Comparison of ENCODE assay signal across 21 cellular contexts in genomic region chr1:31153423-31153822, GRCh38.
DNase-seq lines count a peak whose midpoint lies in the region; ATAC-seq and TF ChIP-seq lines count a peak whose summit lies in the region.
"Had no signal": no experiment of that assay in that cellular context is flagged by ENCODE, and none has a peak within 500 bp of the region (broad histone marks: within the 10 kb centered on the region; RNA-seq: fewer than 3 reads in every experiment).

No MANE protein-coding gene starts in this region.

- H3K4me1 ChIP-seq in IMR-90 (ENCODE audit: control insufficient read depth, insufficient read depth, low read length) (peaks cover 6% of the 10 kb centered on the region), neural progenitor cell (peaks cover 7% of the 10 kb centered on the region)
- H3K4me1 ChIP-seq: right lobe of liver had no signal

- WGBS in IMR-90 (ENCODE audit: extremely low coverage in 2 of 2, insufficient read length in 1 of 2), 2 experiments: no CpG with 5 or more reads among the region's 3 CpGs

- dilution Hi-C loops in IMR-90 (cut with HindIII; ENCODE audit: low sequenced_read_pairs, unreplicated experiment): no loop called here

- H3K27ac ChIP-seq in IMR-90 (ENCODE audit: insufficient read depth, low read length): no peak overlapping the region
- no peak overlapping the region for H3K27ac ChIP-seq in neural progenitor cell
- H3K27ac ChIP-seq: heart left ventricle, right lobe of liver had no signal

- CTCF ChIA-PET in activated CD8-positive, alpha-beta memory T cell treated with anti-CD3 and anti-CD28 coated beads, Interleukin-2, amount 10 ng/mL, durations not matched to agents 7 days and 5 days (lab: Charles Lee): interaction anchor here (0.6 to 1.6 kb wide), 3 partner anchors 9 to 29 kb away, joined by 3 to 5 read pairs (median 3); no protein-coding TSS in a partner anchor
- CTCF ChIA-PET in IMR-90 (lab: Yijun Ruan, JAX): interaction anchor here (0.6 kb wide), 1 partner anchor 73 kb away, joined by 3 read pairs; no protein-coding TSS in a partner anchor

- H3K27me3 Mint-ChIP-seq in activated CD8-positive, alpha-beta memory T cell treated with anti-CD3 and anti-CD28 coated beads, Interleukin-2, amount 10 ng/mL, durations not matched to agents 7 days and 5 days: peaks cover 6% of the 10 kb centered on the region
- no peaks in the 10 kb centered on the region for H3K27me3 Mint-ChIP-seq in neural progenitor cell (ENCODE audit: insufficient read depth, low read depth)
- H3K27me3 Mint-ChIP-seq: stimulated activated naive CD8-positive, alpha-beta T cell treated with anti-CD3 and anti-CD28 coated beads, Interleukin-15, Interleukin-2, amounts not matched to agents 100 ng/mL and 50 ng/mL, for 24 hours had no signal

- H3F3A ChIP-seq in neural progenitor cell (ENCODE audit: low read depth): peaks cover 16% of the 10 kb centered on the region

- no peak for TF ChIP-seq CTCF in IMR-90 (conservative IDR thresholded peaks at IDR 0.05; ENCODE audit: low read depth, low read length)
- no peak for TF ChIP-seq CTCF in neural progenitor cell (IDR thresholded peaks at IDR 0.05)

- H4K20me1 ChIP-seq in IMR-90 (ENCODE audit: insufficient read depth, low read length) (no peaks in the 10 kb centered on the region), neural progenitor cell (ENCODE audit: low read depth) (no peaks in the 10 kb centered on the region)

- no peak overlapping the region for H3K18ac ChIP-seq in IMR-90 (ENCODE audit: low read depth, low read length)

- H3K14ac ChIP-seq in IMR-90 (replicated peaks; ENCODE audit: low read depth, low read length): no peak overlapping the region

- no peak overlapping the region for H2BK15ac ChIP-seq in IMR-90 (ENCODE audit: low read depth, low read length)

- BruUV-seq in IMR-90 (replicated peaks; lab: Mats Ljungman, UMichigan): no TSS peak

- H3K27me3 ChIP-seq in IMR-90 (ENCODE audit: control insufficient read depth, insufficient read depth, low read length) (no peaks in the 10 kb centered on the region), neural progenitor cell (no peaks in the 10 kb centered on the region)
- H3K27me3 ChIP-seq: esophagus muscularis mucosa, heart left ventricle, right lobe of liver had no signal

- no peak overlapping the region for H2AK5ac ChIP-seq in IMR-90 (ENCODE audit: low read depth, low read length)

- POLR2A ChIA-PET in IMR-90 (lab: Charles Lee; ENCODE audit: unreplicated experiment): no interaction called here

- peaks cover 8% of the 10 kb centered on the region for H3K4me1 Mint-ChIP-seq in activated CD8-positive, alpha-beta memory T cell treated with anti-CD3 and anti-CD28 coated beads, Interleukin-2, amount 10 ng/mL, durations not matched to agents 7 days and 5 days
- H3K4me1 Mint-ChIP-seq in neural progenitor cell: peaks cover 8% of the 10 kb centered on the region

- no peaks in the 10 kb centered on the region; the same call in 1 of the 2 replicates for H3K36me3 ChIP-seq in IMR-90 (ENCODE audit: control insufficient read depth, insufficient read depth, low read length)
- no peaks in the 10 kb centered on the region for H3K36me3 ChIP-seq in neural progenitor cell
- H3K36me3 ChIP-seq: esophagus muscularis mucosa, heart left ventricle, right lobe of liver had no signal

- no peak overlapping the region for H4K5ac ChIP-seq in IMR-90 (ENCODE audit: low read depth, low read length)

- no peak overlapping the region for H2BK5ac ChIP-seq in IMR-90 (ENCODE audit: low read depth, low read length, poor library complexity, severe bottlenecking)

- intact Hi-C loops in IMR-90 (cut with micrococcal nuclease): loop anchor here (10.0 kb wide), 1 partner anchor 199 kb away; no protein-coding TSS in a partner anchor

- H2BK120ac ChIP-seq in IMR-90 (ENCODE audit: low read depth, low read length): no peak overlapping the region

- H3K4me2 ChIP-seq in IMR-90 (ENCODE audit: low read depth, low read length): no peak overlapping the region
- H3K4me2 ChIP-seq in neural progenitor cell: no peak overlapping the region

- H3K9me3 ChIP-seq in IMR-90 (ENCODE audit: control insufficient read depth, insufficient read depth, low read length) (no peaks in the 10 kb centered on the region), neural progenitor cell (ENCODE audit: low read depth) (no peaks in the 10 kb centered on the region)
- H3K9me3 ChIP-seq: esophagus muscularis mucosa, HAP-1, right lobe of liver had no signal

- H3K4me3 ChIP-seq in IMR-90 (ENCODE audit: insufficient read depth, low read depth, low read length) (no peak overlapping the region), neural progenitor cell (no peak overlapping the region)
- H3K4me3 ChIP-seq: esophagus muscularis mucosa, HAP-1, heart left ventricle, lung, right lobe of liver had no signal

- no peak overlapping the region for H2BK20ac ChIP-seq in IMR-90 (ENCODE audit: low read depth, low read length)

- TF ChIP-seq RAD21 in IMR-90 (IDR thresholded peaks at IDR 0.05; ENCODE audit: low read length): no peak

- no peak overlapping the region for H3K56ac ChIP-seq in IMR-90 (ENCODE audit: extremely low read depth, insufficient read depth, low read length)

- no peak overlapping the region for H3K23ac ChIP-seq in IMR-90 (ENCODE audit: low read depth, low read length)

- H2AFZ ChIP-seq in IMR-90 (replicated peaks; ENCODE audit: low read length, poor library complexity) (no peak overlapping the region), neural progenitor cell (replicated peaks) (no peak overlapping the region)

- H3K79me1 ChIP-seq in IMR-90 (ENCODE audit: low read depth in 1 of 2, low read length in 2 of 2): peaks cover 2 to 11% of the 10 kb centered on the region in 2 experiments; a peak in 2 of 4 replicates

- no peak overlapping the region for H3K9ac ChIP-seq in IMR-90 (ENCODE audit: low read depth, low read length)
- H3K9ac ChIP-seq in neural progenitor cell: no peak overlapping the region

- DNase-seq in activated CD8-positive, alpha-beta memory T cell treated with anti-CD3 and anti-CD28 coated beads, Interleukin-2, amount 10 ng/mL, durations not matched to agents 7 days and 5 days: no peak
- no peak for DNase-seq in activated CD8-positive, alpha-beta memory T cell treated with anti-CD3 and anti-CD28 coated beads, Interleukin-2, amount 50 U/mL, for 48 hours
- no peak for DNase-seq in IMR-90
- peak; percentile 10 for DNase-seq in fibroblast of gingiva (ENCODE audit: low read depth)
- DNase-seq in neural progenitor cell (ENCODE audit: low spot score): no peak
- no peak for DNase-seq in stimulated activated naive CD4-positive, alpha-beta T cell (lab: John Stamatoyannopoulos, UW)
- no peak for DNase-seq in activated effector memory CD4-positive, alpha-beta T cell treated with anti-CD3 and anti-CD28 coated beads, Interleukin-2, amount 50 U/mL, for 16 hours
- no peak for DNase-seq in COLO829 (ENCODE audit: low spot score)
- DNase-seq: activated naive CD8-positive, alpha-beta T cell treated with anti-CD3 and anti-CD28 coated beads, Interleukin-2, amount 10 ng/mL, durations not matched to agents 7 days and 5 days; heart left ventricle; Kasumi-1; NCI-H2171; nucleus accumbens; right lobe of liver; RPMI8226; SW 1271 had no signal

- H3K4me3 Mint-ChIP-seq in activated CD8-positive, alpha-beta memory T cell treated with anti-CD3 and anti-CD28 coated beads, Interleukin-2, amount 10 ng/mL, durations not matched to agents 7 days and 5 days: peak overlapping the region; percentile 30
- peak overlapping the region; percentile 65 for H3K4me3 Mint-ChIP-seq in neural progenitor cell

- H4K91ac ChIP-seq in IMR-90 (ENCODE audit: insufficient read depth, low read depth, low read length): no peak overlapping the region

- no peak overlapping the region for H3K27ac Mint-ChIP-seq in activated CD8-positive, alpha-beta memory T cell treated with anti-CD3 and anti-CD28 coated beads, Interleukin-2, amount 10 ng/mL, durations not matched to agents 7 days and 5 days
- H3K27ac Mint-ChIP-seq in neural progenitor cell: peak overlapping the region; percentile 16
- H3K27ac Mint-ChIP-seq: activated naive CD8-positive, alpha-beta T cell treated with anti-CD3 and anti-CD28 coated beads, Interleukin-2, amount 10 ng/mL, durations not matched to agents 7 days and 5 days had no signal

- H3K79me2 ChIP-seq in neural progenitor cell (ENCODE audit: low read depth): no peaks in the 10 kb centered on the region

- H3K9me3 Mint-ChIP-seq in activated CD8-positive, alpha-beta memory T cell treated with anti-CD3 and anti-CD28 coated beads, Interleukin-2, amount 10 ng/mL, durations not matched to agents 7 days and 5 days (ENCODE audit: low read depth): no peaks in the 10 kb centered on the region
- H3K9me3 Mint-ChIP-seq in neural progenitor cell: peaks cover 9% of the 10 kb centered on the region
- H3K9me3 Mint-ChIP-seq: activated naive CD8-positive, alpha-beta T cell treated with anti-CD3 and anti-CD28 coated beads, Interleukin-2, amount 10 ng/mL, durations not matched to agents 7 days and 5 days; stimulated activated naive CD8-positive, alpha-beta T cell treated with anti-CD3 and anti-CD28 coated beads, Interleukin-15, Interleukin-2, amounts not matched to agents 100 ng/mL and 50 ng/mL, for 24 hours had no signal

- H3K4ac ChIP-seq in IMR-90 (ENCODE audit: low read depth, low read length): no peak overlapping the region

- peak overlapping the region; percentile 52 for H2AK9ac ChIP-seq in IMR-90 (replicated peaks; ENCODE audit: low read depth, low read length, poor library complexity)

- peaks cover 3% of the 10 kb centered on the region; the same call in 1 of the 2 replicates for H3K9me1 ChIP-seq in IMR-90 (ENCODE audit: insufficient read depth, low read length)

- no peak for TF ChIP-seq POLR2A in IMR-90 (IDR thresholded peaks at IDR 0.05; ENCODE audit: low read depth, low read length)

- H4K8ac ChIP-seq in IMR-90 (ENCODE audit: low read depth in 2 of 2, low read length in 2 of 2): no peak overlapping the region

- H3K36me3 Mint-ChIP-seq in activated CD8-positive, alpha-beta memory T cell treated with anti-CD3 and anti-CD28 coated beads, Interleukin-2, amount 10 ng/mL, durations not matched to agents 7 days and 5 days: no peaks in the 10 kb centered on the region
- peaks cover 4% of the 10 kb centered on the region for H3K36me3 Mint-ChIP-seq in neural progenitor cell
- H3K36me3 Mint-ChIP-seq: activated naive CD8-positive, alpha-beta T cell treated with anti-CD3 and anti-CD28 coated beads, Interleukin-2, amount 10 ng/mL, durations not matched to agents 7 days and 5 days had no signal

- in situ Hi-C loops in IMR-90 (cut with MboI; ENCODE audit: low sequenced_read_pairs): no loop called here

- ATAC-seq in activated CD8-positive, alpha-beta memory T cell treated with anti-CD3 and anti-CD28 coated beads, Interleukin-2, amount 10 ng/mL, durations not matched to agents 7 days and 5 days: no peak
- no peak for ATAC-seq in IMR-90 (ENCODE audit: low read depth)
- ATAC-seq: heart left ventricle, right lobe of liver, WTC11 had no signal

TF ChIP-seq in IMR-90, 13 proteins besides CTCF, POLR2A, EP300 and RAD21 (continues in another document):
- TF ChIP-seq MAFK (IDR thresholded peaks at IDR 0.05; ENCODE audit: low read depth, low read length): no peak
- TF ChIP-seq CEBPB (IDR thresholded peaks at IDR 0.05; ENCODE audit: low read depth, low read length): no peak
- no peak for TF ChIP-seq FOS (IDR thresholded peaks at IDR 0.05; ENCODE audit: low read depth, low read length)
- TF ChIP-seq BHLHE40 (IDR thresholded peaks at IDR 0.05; ENCODE audit: low read depth, low read length): no peak
- TF ChIP-seq RCOR1 (IDR thresholded peaks at IDR 0.05; ENCODE audit: insufficient replicate concordance, low read length): no peak
- no peak for TF ChIP-seq NFE2L2 (IDR thresholded peaks at IDR 0.05; ENCODE audit: low read depth, low read length)
